In genomic region chr10:95873651-95874050, GRCh38 we compare ENCODE assay signal across 24 cellular contexts. TPM values are rescaled to one million over a fixed set of nuclear protein-coding genes. Genes with fewer than 3 reads are reported as not detected.
"Had no signal": no experiment of that assay in that cellular context is flagged by ENCODE, and none has a peak within 500 bp of the region (broad histone marks: within the 10 kb centered on the region; RNA-seq: fewer than 3 reads in every experiment).

No MANE protein-coding gene starts in this region.

- ATAC-seq: esophagus mucosa; heart left ventricle; left colon; left ventricle myocardium superior; mucosa of descending colon; natural killer cell; stimulated activated naive CD8-positive, alpha-beta T cell treated with anti-CD3 and anti-CD28 coated beads, Interleukin-15, Interleukin-2, amounts not matched to agents 100 U/mL and 50 U/mL, for 24 hours had no signal

- H3K27ac Mint-ChIP-seq: natural killer cell, type B pancreatic cell had no signal

- H3K9me3 Mint-ChIP-seq: natural killer cell, type B pancreatic cell had no signal

- H3K36me3 Mint-ChIP-seq: natural killer cell had no signal

- H3K27ac ChIP-seq: coronary artery, heart left ventricle, ovary, right atrium auricular region, sigmoid colon, skin epidermis, suprapubic skin, thyroid gland had no signal

- H3K36me3 ChIP-seq: ovary, right atrium auricular region had no signal

- H3K27me3 ChIP-seq: heart left ventricle, ovary, right atrium auricular region, sigmoid colon, suprapubic skin, thyroid gland had no signal

- H3K4me3 Mint-ChIP-seq: natural killer cell, neural crest cell, type B pancreatic cell had no signal

- H3K4me1 ChIP-seq: heart left ventricle, right atrium auricular region, sigmoid colon, suprapubic skin, thyroid gland had no signal

- H3K27me3 Mint-ChIP-seq: type B pancreatic cell had no signal

- DNase-seq: effector CD4-positive, alpha-beta T cell; heart left ventricle; hippocampal formation; left colon; left ventricle myocardium superior; mucosa of descending colon; natural killer cell; nucleus accumbens; ovary; sigmoid colon; stimulated activated CD4-positive, alpha-beta T cell treated with anti-CD3 and anti-CD28 coated beads, Interleukin-2, amount 100 ng/mL, for 24 hours; stimulated activated CD4-positive, alpha-beta T cell treated with anti-CD3 and anti-CD28 coated beads, Interleukin-4, amount 100 ng/mL, for 4 hours; stimulated activated naive CD8-positive, alpha-beta T cell treated with anti-CD3 and anti-CD28 coated beads, Interleukin-15, Interleukin-2, amounts not matched to agents 100 U/mL and 50 U/mL, for 24 hours; thyroid gland had no signal

- H3K4me1 Mint-ChIP-seq: natural killer cell, neural crest cell had no signal

- H3K4me3 ChIP-seq: coronary artery, heart left ventricle, mucosa of descending colon, ovary, right atrium auricular region, sigmoid colon, skin epidermis, suprapubic skin, thyroid gland had no signal

- H3K9me3 ChIP-seq: heart left ventricle, mucosa of descending colon, ovary, right atrium auricular region, sigmoid colon, suprapubic skin, thyroid gland had no signal

RNA-seq across cellular contexts. Expression of gene CC2D2B, which starts 34.1 kb away (rescaled TPM):
- total RNA-seq: kidney epithelial cell, lung microvascular endothelial cell had no signal
- polyA plus RNA-seq: fibroblast of lung had no signal
